8 cellular contexts compared by ENCODE assay signal in the genomic region with DNA sequence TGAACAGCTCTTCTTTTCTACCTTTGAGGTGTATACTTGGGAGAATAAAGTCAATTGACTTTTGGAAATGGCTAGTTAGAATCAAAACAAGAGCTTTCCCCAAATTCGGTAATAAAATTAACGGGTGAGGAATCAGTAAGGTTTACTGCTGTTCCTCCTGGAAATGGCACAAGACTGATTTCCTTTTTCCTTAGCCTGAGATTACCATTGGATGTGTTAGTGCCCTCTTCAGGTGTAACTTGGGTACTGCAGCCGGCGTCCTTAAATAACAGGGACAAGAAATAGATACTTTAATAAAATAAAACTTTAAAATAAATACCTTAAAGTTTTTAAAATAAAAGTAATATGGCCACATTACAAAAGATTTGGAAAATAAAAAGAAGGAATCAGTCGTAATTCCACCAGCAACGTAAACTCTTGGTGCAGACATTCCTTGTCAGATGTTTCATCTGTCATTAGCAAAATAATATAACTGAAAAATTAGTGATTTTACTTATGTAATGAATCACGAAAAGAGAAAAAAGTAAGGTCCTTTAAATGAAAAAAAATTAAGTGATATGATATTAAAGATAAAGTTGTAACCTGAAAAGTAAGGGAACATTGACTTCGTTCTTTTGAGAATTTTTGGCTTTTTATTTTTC. TPM values are rescaled to one million over a fixed set of nuclear protein-coding genes. Genes with fewer than 3 reads are reported as not detected.
DNase-seq lines count a peak whose midpoint lies in the region; ATAC-seq and TF ChIP-seq lines count a peak whose summit lies in the region.

No MANE protein-coding gene starts in this region.

- H3K79me2 ChIP-seq in smooth muscle cell (ENCODE audit: low read depth): peaks cover 7% of the 10 kb centered on the region

- no peaks in the 10 kb centered on the region for H3K4me1 ChIP-seq in smooth muscle cell (ENCODE audit: low read depth)

- WGBS in smooth muscle cell (ENCODE audit: low lambda C conversion rate): 19% methylated on average over 8 of the region's 8 CpGs

- no peaks in the 10 kb centered on the region for H3K9me3 Mint-ChIP-seq in T-cell

- H3K4me1 Mint-ChIP-seq in T-cell: peaks cover 2 to 5% (median 4%) of the 10 kb centered on the region in 3 donors

- peak overlapping the region; percentile 67 for H3K4me2 ChIP-seq in smooth muscle cell

- no peaks in the 10 kb centered on the region for H3K36me3 ChIP-seq in smooth muscle cell (ENCODE audit: low read depth)

- no peak for ATAC-seq in T-cell (replicated peaks in 1 of 4)
- no peak for ATAC-seq in HG03196 (IDR thresholded peaks at IDR 0.05; ENCODE audit: unreplicated experiment)

- H3K9me3 ChIP-seq in smooth muscle cell (replicated peaks; ENCODE audit: low read depth): no peaks in the 10 kb centered on the region

- H3K27me3 ChIP-seq in smooth muscle cell (ENCODE audit: low read depth): no peaks in the 10 kb centered on the region

- TF ChIP-seq CTCF in smooth muscle cell (IDR thresholded peaks at IDR 0.05; ENCODE audit: borderline replicate concordance, insufficient read depth, poor library complexity, severe bottlenecking): peak; percentile 99

- POLR2A ChIA-PET in T-cell (lab: Charles Lee): interaction anchor here in 1 of 2 donors (0.5 kb wide), 1 partner anchor 57 kb away, joined by 6 read pairs; no protein-coding TSS in a partner anchor

- no peak overlapping the region for H3K4me3 Mint-ChIP-seq in T-cell

- no peak overlapping the region for H3K4me3 ChIP-seq in smooth muscle cell

- DNase-seq in GF-D8 (lab: John Stamatoyannopoulos, UW): peak; percentile 41
- DNase-seq in NCI-H1105 (lab: John Stamatoyannopoulos, UW): peak; percentile 54
- DNase-seq in T-cell: peak in 30 of 34 experiments; percentile 8 to 72 (median 51)
- peak; percentile 49 for DNase-seq in amniotic stem cell (lab: John Stamatoyannopoulos, UW)
- DNase-seq in hepatic stellate cell (ENCODE audit: low spot score): peak; percentile 31
- peak; percentile 21 for DNase-seq in smooth muscle cell (lab: John Stamatoyannopoulos, UW; ENCODE audit: unreplicated experiment)
- no peak for DNase-seq in occipital lobe (lab: John Stamatoyannopoulos, UW)

- H4K20me1 ChIP-seq in smooth muscle cell (ENCODE audit: low read depth): peaks cover 23% of the 10 kb centered on the region

- no peak overlapping the region for H3K9ac ChIP-seq in smooth muscle cell (ENCODE audit: low read depth)

- no peak overlapping the region for H3K27ac ChIP-seq in smooth muscle cell (ENCODE audit: low read depth)

- H3K36me3 Mint-ChIP-seq in T-cell: no peaks in the 10 kb centered on the region

- H2AFZ ChIP-seq in smooth muscle cell (ENCODE audit: low read depth): no peak overlapping the region

- H3K27me3 Mint-ChIP-seq in T-cell: no peaks in the 10 kb centered on the region

- CTCF ChIA-PET in T-cell (lab: Charles Lee): interaction anchor here (0.6 to 1.9 kb wide), 17 partner anchors 10 to 1323 kb away, joined by 3 to 9 read pairs (median 4); a partner anchor contains a TSS

- no peaks in the 10 kb centered on the region for H3F3A ChIP-seq in smooth muscle cell (ENCODE audit: low read depth)

- H3K27ac Mint-ChIP-seq in T-cell: no peak overlapping the region

RNA-seq across cellular contexts. Expression of a gene that starts 29.7 kb away (rescaled TPM):
- total RNA-seq in T-cell: 1 to 10 TPM; 2.8 to 8.3 (median 4.0) TPM
- 14.9 and 15.7 TPM in 2 replicates for total RNA-seq in smooth muscle cell
- 11.0 and 11.1 TPM in 2 replicates for polyA plus RNA-seq in smooth muscle cell
- 90.3 TPM for total RNA-seq in occipital lobe

RNA-seq across cellular contexts. Expression of a gene that starts 57.5 kb away (rescaled TPM):
- 10 to 100 TPM; 25.0 to 39.7 (median 34.9) TPM for total RNA-seq in T-cell
- total RNA-seq in smooth muscle cell: 59.5 and 64.9 TPM in 2 replicates
- polyA plus RNA-seq in smooth muscle cell: 43.5 and 50.9 TPM in 2 replicates
- total RNA-seq in occipital lobe: 207 TPM
